In genomic region chr13:48001999-48002398, GRCh38 we compare ENCODE assay signal across 8 cellular contexts. TPM values are rescaled to one million over a fixed set of nuclear protein-coding genes. Genes with fewer than 3 reads are reported as not detected.
DNase-seq lines count a peak whose midpoint lies in the region; ATAC-seq and TF ChIP-seq lines count a peak whose summit lies in the region.
"Not testable (repeated sequence)": the region's sequence is repeated elsewhere in the genome, so short reads cannot be mapped to it uniquely, and the experiment has no call there.

No MANE protein-coding gene starts in this region.

- CTCF ChIA-PET in HCT116 (lab: Charles Lee); naive thymus-derived CD4-positive, alpha-beta T cell (lab: Charles Lee): not testable (repeated sequence)

- not testable (repeated sequence) for H3K27ac ChIP-seq in ACC112 (ENCODE audit: low read depth, low read length); HCT116 (ENCODE audit: low read depth, low read length); colonic mucosa; naive thymus-derived CD4-positive, alpha-beta T cell (ENCODE audit: low read depth, low read length); smooth muscle cell (ENCODE audit: low read depth)

- H3K9me3 Mint-ChIP-seq in activated T-helper 2 cell treated with anti-CD3 and anti-CD28 coated beads, Interferon-gamma antibody, Interleukin-2, Interleukin-4, amounts not matched to agents 10 μg/mL and 5 μg/mL and 100 μg/mL, durations not matched to agents 14 hours and 24 hours and 36 hours; naive thymus-derived CD4-positive, alpha-beta T cell: not testable (repeated sequence)
- H3K9me3 Mint-ChIP-seq in glutamatergic neuron (ENCODE audit: unreplicated experiment): peaks cover 11% of the 10 kb centered on the region

- not testable (repeated sequence) for H3K9me3 ChIP-seq in HCT116 (ENCODE audit: control insufficient read depth in 1 of 2, insufficient read depth in 1 of 2, low read depth in 1 of 2, low read length in 2 of 2); colonic mucosa; naive thymus-derived CD4-positive, alpha-beta T cell (ENCODE audit: control insufficient read depth in 2 of 3, low read length in 3 of 3); smooth muscle cell (replicated peaks; ENCODE audit: low read depth)

- TF ChIP-seq POLR2A in HCT116 (IDR thresholded peaks at IDR 0.05; ENCODE audit: borderline replicate concordance, extremely low read depth, insufficient read depth, insufficient read length): not testable (repeated sequence)

- H3K36me3 Mint-ChIP-seq in activated T-helper 2 cell treated with anti-CD3 and anti-CD28 coated beads, Interferon-gamma antibody, Interleukin-2, Interleukin-4, amounts not matched to agents 10 μg/mL and 5 μg/mL and 100 μg/mL, durations not matched to agents 14 hours and 24 hours and 36 hours (ENCODE audit: low read depth): peaks cover 13% of the 10 kb centered on the region
- not testable (repeated sequence) for H3K36me3 Mint-ChIP-seq in glutamatergic neuron (ENCODE audit: unreplicated experiment); naive thymus-derived CD4-positive, alpha-beta T cell

- BruUV-seq in HCT116 (replicated peaks; lab: Mats Ljungman, UMichigan): not testable (repeated sequence)

- peak overlapping the region; percentile 96 for H3K4me3 Mint-ChIP-seq in activated T-helper 2 cell treated with anti-CD3 and anti-CD28 coated beads, Interferon-gamma antibody, Interleukin-2, Interleukin-4, amounts not matched to agents 10 μg/mL and 5 μg/mL and 100 μg/mL, durations not matched to agents 14 hours and 24 hours and 36 hours (ENCODE audit: low read depth)
- H3K4me3 Mint-ChIP-seq in glutamatergic neuron (ENCODE audit: unreplicated experiment): peak overlapping the region; percentile 98
- H3K4me3 Mint-ChIP-seq in naive thymus-derived CD4-positive, alpha-beta T cell: peak overlapping the region; percentile 88 to 97 (median 96)

- H3K4me3 ChIP-seq in ACC112 (ENCODE audit: low read depth, low read length) (peak overlapping the region; percentile 92), smooth muscle cell (peak overlapping the region; percentile 91)
- not testable (repeated sequence) for H3K4me3 ChIP-seq in HCT116 (replicated peaks in 1 of 2; ENCODE audit: low read depth in 1 of 2, low read length in 2 of 2); colonic mucosa; naive thymus-derived CD4-positive, alpha-beta T cell (ENCODE audit: low read length)

- not testable (repeated sequence) for H3K36me3 ChIP-seq in ACC112 (ENCODE audit: insufficient read depth, low read length); HCT116 (ENCODE audit: control insufficient read depth in 1 of 2, insufficient read depth in 2 of 2, low read length in 2 of 2); colonic mucosa; naive thymus-derived CD4-positive, alpha-beta T cell (ENCODE audit: control insufficient read depth in 2 of 3, insufficient read depth in 3 of 3, low read length in 3 of 3); smooth muscle cell (ENCODE audit: low read depth)

- H3K27me3 Mint-ChIP-seq in activated T-helper 2 cell treated with anti-CD3 and anti-CD28 coated beads, Interferon-gamma antibody, Interleukin-2, Interleukin-4, amounts not matched to agents 10 μg/mL and 5 μg/mL and 100 μg/mL, durations not matched to agents 14 hours and 24 hours and 36 hours (ENCODE audit: low read depth); glutamatergic neuron (ENCODE audit: unreplicated experiment); naive thymus-derived CD4-positive, alpha-beta T cell: not testable (repeated sequence)

- RAD21 ChIA-PET in HCT116 (lab: Charles Lee; ENCODE audit: low non-redundant PET in 1 of 2, low total read pairs in 2 of 2, uncharacterized antibody in 2 of 2, unreplicated experiment in 2 of 2): not testable (repeated sequence)

- peaks cover 23% of the 10 kb centered on the region for H3K4me1 Mint-ChIP-seq in activated T-helper 2 cell treated with anti-CD3 and anti-CD28 coated beads, Interferon-gamma antibody, Interleukin-2, Interleukin-4, amounts not matched to agents 10 μg/mL and 5 μg/mL and 100 μg/mL, durations not matched to agents 14 hours and 24 hours and 36 hours (ENCODE audit: low read depth)
- H3K4me1 Mint-ChIP-seq in glutamatergic neuron (ENCODE audit: low read depth, unreplicated experiment): peaks cover 11% of the 10 kb centered on the region
- peaks cover 24 to 42% (median 40%) of the 10 kb centered on the region in 7 donors for H3K4me1 Mint-ChIP-seq in naive thymus-derived CD4-positive, alpha-beta T cell

- H3K79me2 ChIP-seq in ACC112 (ENCODE audit: control insufficient read depth, insufficient read depth, low read length, unreplicated experiment) (peaks cover 36% of the 10 kb centered on the region), HCT116 (ENCODE audit: insufficient read depth, low read length) (peaks cover 39% of the 10 kb centered on the region), smooth muscle cell (ENCODE audit: low read depth) (peaks cover 40% of the 10 kb centered on the region)

- H3K9ac ChIP-seq in HCT116 (ENCODE audit: low read length); colonic mucosa (ENCODE audit: low read depth in 2 of 2, low read length in 2 of 2); smooth muscle cell (ENCODE audit: low read depth): not testable (repeated sequence)

- TF ChIP-seq CTCF in HCT116 (IDR thresholded peaks at IDR 0.05 in 2 of 3, conservative IDR thresholded peaks at IDR 0.05 in 1 of 3; ENCODE audit: borderline replicate concordance in 1 of 3, insufficient read depth in 1 of 3, low read depth in 2 of 3, low read length in 2 of 3); colonic mucosa (IDR thresholded peaks at IDR 0.05); glutamatergic neuron (IDR thresholded peaks at IDR 0.05; ENCODE audit: partially characterized antibody, unreplicated experiment); smooth muscle cell (IDR thresholded peaks at IDR 0.05; ENCODE audit: borderline replicate concordance, insufficient read depth, poor library complexity, severe bottlenecking): not testable (repeated sequence)

- H3K4me2 ChIP-seq in HCT116 (ENCODE audit: low read length): peak overlapping the region; percentile 83; the same call in 1 of the 2 replicates
- peak overlapping the region; percentile 89 for H3K4me2 ChIP-seq in smooth muscle cell

- not testable (repeated sequence) for H3K4me1 ChIP-seq in ACC112 (ENCODE audit: control insufficient read depth, insufficient read depth, low read length, unreplicated experiment); colonic mucosa; naive thymus-derived CD4-positive, alpha-beta T cell (ENCODE audit: control insufficient read depth in 2 of 2, insufficient read depth in 2 of 2, low read length in 2 of 2); smooth muscle cell (ENCODE audit: low read depth)
- H3K4me1 ChIP-seq in HCT116 (ENCODE audit: control insufficient read depth in 1 of 2, insufficient read depth in 2 of 2, low read length in 2 of 2): peaks cover 10 to 17% of the 10 kb centered on the region in 2 experiments

- H3K27me3 ChIP-seq in ACC112 (ENCODE audit: insufficient read depth, low read length); HCT116 (ENCODE audit: insufficient read depth, low read length); colonic mucosa; naive thymus-derived CD4-positive, alpha-beta T cell (ENCODE audit: control insufficient read depth in 2 of 2, insufficient read depth in 2 of 2, low read length in 2 of 2); smooth muscle cell (ENCODE audit: low read depth): not testable (repeated sequence)

- H3K27ac Mint-ChIP-seq in activated T-helper 2 cell treated with anti-CD3 and anti-CD28 coated beads, Interferon-gamma antibody, Interleukin-2, Interleukin-4, amounts not matched to agents 10 μg/mL and 5 μg/mL and 100 μg/mL, durations not matched to agents 14 hours and 24 hours and 36 hours: peak overlapping the region; percentile 89
- peak overlapping the region; percentile 98 for H3K27ac Mint-ChIP-seq in glutamatergic neuron (ENCODE audit: unreplicated experiment)
- H3K27ac Mint-ChIP-seq in naive thymus-derived CD4-positive, alpha-beta T cell: peak overlapping the region in 8 of 9 donors; percentile 51 to 94 (median 87)

- not testable (repeated sequence) for DNase-seq in HCT116 (ENCODE audit: low read depth, low spot score); activated T-helper 2 cell treated with anti-CD3 and anti-CD28 coated beads, Interferon-gamma antibody, Interleukin-2, Interleukin-4, amounts not matched to agents 10 μg/mL and 5 μg/mL and 100 μg/mL, durations not matched to agents 14 hours and 24 hours and 36 hours (ENCODE audit: low spot score); naive thymus-derived CD4-positive, alpha-beta T cell; smooth muscle cell (lab: John Stamatoyannopoulos, UW; ENCODE audit: unreplicated experiment)
- DNase-seq in SW480 (ENCODE audit: low spot score): peak; percentile 16
- DNase-seq in colonic mucosa: peak; percentile 27
- peak; percentile 50 for DNase-seq in glutamatergic neuron

- 30% methylated on average over 5 of the region's 5 CpGs for WGBS in smooth muscle cell (ENCODE audit: low lambda C conversion rate)

- not testable (repeated sequence) for TF ChIP-seq RAD21 in HCT116 (IDR thresholded peaks at IDR 0.05; ENCODE audit: low read depth)

- H2AFZ ChIP-seq in ACC112 (ENCODE audit: low read length, unreplicated experiment); HCT116 (ENCODE audit: low read depth, low read length, poor library complexity, severe bottlenecking): not testable (repeated sequence)
- H2AFZ ChIP-seq in smooth muscle cell (ENCODE audit: low read depth): peak overlapping the region; percentile 96

- POLR2A ChIA-PET in HCT116 (lab: Charles Lee): not testable (repeated sequence)
- POLR2A ChIA-PET in naive thymus-derived CD4-positive, alpha-beta T cell (lab: Charles Lee): interaction anchor here (1.5 kb wide), 1 partner anchor 36 kb away, joined by 7 read pairs; the partner anchor contains the start of gene NUDT15

- not testable (repeated sequence) for ATAC-seq in HCT116; naive thymus-derived CD4-positive, alpha-beta T cell

- intact Hi-C loops in HCT116 (cut with micrococcal nuclease); colonic mucosa (cut with DNase I): not testable (repeated sequence)
- intact Hi-C loops in activated T-helper 2 cell treated with anti-CD3 and anti-CD28 coated beads, Interferon-gamma antibody, Interleukin-2, Interleukin-4, amounts not matched to agents 10 μg/mL and 5 μg/mL and 100 μg/mL, durations not matched to agents 14 hours and 24 hours and 36 hours (cut with micrococcal nuclease): loop anchor here (1.0 kb wide), 1 partner anchor 35 kb away; the partner anchor contains the start of gene NUDT15
- intact Hi-C loops in naive thymus-derived CD4-positive, alpha-beta T cell (cut with micrococcal nuclease): loop anchor here (1.0 to 10.0 kb wide), 11 partner anchors 35 to 1950 kb away; partner anchors contain the start of genes ESD (in 2 of the 2), MED4 (in 2 of the 2), NUDT15 (in 2 of the 2) and ITM2B (in 1 of the 2)

- H3K9me2 ChIP-seq in HCT116 (ENCODE audit: insufficient read depth): not testable (repeated sequence)

- H3F3A ChIP-seq in smooth muscle cell (ENCODE audit: low read depth): not testable (repeated sequence)

- H4K20me1 ChIP-seq in HCT116 (ENCODE audit: insufficient read depth); smooth muscle cell (ENCODE audit: low read depth): not testable (repeated sequence)

RNA-seq across cellular contexts. Expression of gene SUCLA2, which starts 0.9 kb away (rescaled TPM):
- total RNA-seq in HCT116 (2021; ENCODE audit: unreplicated experiment) (39.1 TPM), colonic mucosa (10 to 100 TPM; 60.5 to 71.4 TPM), glutamatergic neuron (ENCODE audit: unreplicated experiment) (43.2 TPM), smooth muscle cell (62.0 and 63.0 TPM in 2 replicates)
- 18.0 and 21.9 TPM in 2 replicates for polyA plus RNA-seq in HCT116 (2012)
- total RNA-seq in activated T-helper 2 cell treated with anti-CD3 and anti-CD28 coated beads, Interferon-gamma antibody, Interleukin-2, Interleukin-4, amounts not matched to agents 10 μg/mL and 5 μg/mL and 100 μg/mL, durations not matched to agents 14 hours and 24 hours and 36 hours: 42.0 and 43.7 TPM in 2 replicates
- 10 to 100 TPM; 20.0 to 36.6 (median 26.4) TPM for total RNA-seq in naive thymus-derived CD4-positive, alpha-beta T cell
- polyA plus RNA-seq in naive thymus-derived CD4-positive, alpha-beta T cell: 10 to 100 TPM; 26.1 to 34.4 TPM
- polyA plus RNA-seq in smooth muscle cell: 43.5 and 48.3 TPM in 2 replicates

RNA-seq across cellular contexts. Expression of gene NUDT15, which starts 35.5 kb away (rescaled TPM):
- total RNA-seq in HCT116 (2021; ENCODE audit: unreplicated experiment) (38.6 TPM), colonic mucosa (10 to 100 TPM; 24.5 to 43.8 TPM), glutamatergic neuron (ENCODE audit: unreplicated experiment) (13.7 TPM), smooth muscle cell (6.9 and 7.6 TPM in 2 replicates)
- 12.1 and 19.1 TPM in 2 replicates for polyA plus RNA-seq in HCT116 (2012)
- total RNA-seq in activated T-helper 2 cell treated with anti-CD3 and anti-CD28 coated beads, Interferon-gamma antibody, Interleukin-2, Interleukin-4, amounts not matched to agents 10 μg/mL and 5 μg/mL and 100 μg/mL, durations not matched to agents 14 hours and 24 hours and 36 hours: 12.2 and 15.9 TPM in 2 replicates
- 10 to 100 TPM in 1 of 5 experiments, 1 to 10 TPM in 4; 4.3 to 13.6 (median 8.7) TPM for total RNA-seq in naive thymus-derived CD4-positive, alpha-beta T cell
- 10 to 100 TPM in 1 of 2 donors, 1 to 10 TPM in 1; 7.2 to 10.0 TPM for polyA plus RNA-seq in naive thymus-derived CD4-positive, alpha-beta T cell
- 16.0 and 17.4 TPM in 2 replicates for polyA plus RNA-seq in smooth muscle cell
